ENCODE assay signal across 7 cellular contexts in the genomic region with DNA sequence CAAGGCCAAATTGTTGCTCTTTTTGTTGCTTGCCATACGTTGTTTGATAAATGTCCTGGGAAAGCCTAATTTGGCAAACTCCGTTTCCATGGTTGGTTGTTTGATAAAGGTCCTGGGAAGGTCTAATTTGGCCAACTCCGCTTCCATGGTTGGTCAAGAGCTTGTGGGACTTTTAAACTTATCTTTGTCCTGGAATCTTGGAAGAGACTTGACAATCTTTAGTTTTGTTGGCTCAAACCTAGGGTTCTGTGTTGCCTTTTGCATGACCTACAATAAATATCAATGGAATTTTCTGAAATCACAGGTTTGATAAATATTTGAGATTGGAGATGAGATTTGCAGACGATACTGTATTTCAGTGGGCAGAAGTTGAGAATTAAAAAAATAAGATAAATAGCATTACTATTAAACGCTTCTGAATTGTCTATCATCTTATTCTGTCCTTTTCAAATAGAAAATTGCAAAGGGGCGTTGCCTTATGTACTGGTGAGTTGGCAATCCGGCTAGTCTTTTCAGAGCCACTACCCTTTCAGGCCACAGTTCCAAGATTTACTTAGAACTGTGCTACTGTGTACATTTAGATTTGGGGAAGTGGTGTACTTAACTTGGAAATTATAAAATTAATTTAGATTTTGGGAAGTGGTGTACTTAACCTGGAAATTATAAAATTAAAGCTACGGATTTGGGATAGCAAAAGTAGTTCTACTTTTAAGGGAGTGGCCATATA. TPM values are rescaled to one million over a fixed set of nuclear protein-coding genes. Genes with fewer than 3 reads are reported as not detected.
DNase-seq lines count a peak whose midpoint lies in the region; ATAC-seq and TF ChIP-seq lines count a peak whose summit lies in the region.

No MANE protein-coding gene starts in this region.

- peak overlapping the region; percentile 82 for H3K27ac ChIP-seq in HUES48 (ENCODE audit: low read depth, low read length)

- no peak for ATAC-seq in GM21423 (IDR thresholded peaks at IDR 0.05; ENCODE audit: unreplicated experiment)
- no peak for ATAC-seq in HG02938 (IDR thresholded peaks at IDR 0.05; ENCODE audit: unreplicated experiment)

- intact Hi-C loops in activated CD4-positive, alpha-beta memory T cell treated with anti-CD3 and anti-CD28 coated beads for 36 hours (cut with micrococcal nuclease) = no loop called here

- peaks cover 7% of the 10 kb centered on the region for H3K36me3 Mint-ChIP-seq in activated CD4-positive, alpha-beta memory T cell treated with anti-CD3 and anti-CD28 coated beads for 36 hours

- H3K27me3 Mint-ChIP-seq in activated CD4-positive, alpha-beta memory T cell treated with anti-CD3 and anti-CD28 coated beads for 36 hours = no peaks in the 10 kb centered on the region

- H3K9me3 ChIP-seq in HUES48 (ENCODE audit: control insufficient read depth, insufficient read depth, low read length) = no peaks in the 10 kb centered on the region

- peak overlapping the region; percentile 93 for H3K9ac ChIP-seq in HUES48 (ENCODE audit: low read depth, low read length)

- no peaks in the 10 kb centered on the region; the same call in 1 of the 2 replicates for H3K4me1 ChIP-seq in HUES48 (ENCODE audit: control insufficient read depth, insufficient read depth, low read length)

- DNase-seq in GM12865 (ENCODE audit: low read depth) (peak; percentile 44), glomerular endothelial cell (ENCODE audit: extremely low read depth, low read depth, low spot score) (peak; percentile 29), renal cortical epithelial cell (ENCODE audit: low read depth) (peak; percentile 50)
- DNase-seq in activated CD4-positive, alpha-beta memory T cell treated with anti-CD3 and anti-CD28 coated beads for 36 hours = no peak

- no peaks in the 10 kb centered on the region for H3K27me3 ChIP-seq in HUES48 (ENCODE audit: control insufficient read depth, insufficient read depth, low read length)

- no peaks in the 10 kb centered on the region for H3K9me3 Mint-ChIP-seq in activated CD4-positive, alpha-beta memory T cell treated with anti-CD3 and anti-CD28 coated beads for 36 hours

- peak overlapping the region; percentile 91 for H3K27ac Mint-ChIP-seq in activated CD4-positive, alpha-beta memory T cell treated with anti-CD3 and anti-CD28 coated beads for 36 hours

- H3K4me3 ChIP-seq in GM12865 (ENCODE audit: low read depth, low read length) (peak overlapping the region; percentile 71), HUES48 (ENCODE audit: low read depth, low read length) (peak overlapping the region; percentile 95)

- H3K4me1 Mint-ChIP-seq in activated CD4-positive, alpha-beta memory T cell treated with anti-CD3 and anti-CD28 coated beads for 36 hours (ENCODE audit: low read depth) = peaks cover 34% of the 10 kb centered on the region

- no peak for TF ChIP-seq CTCF in GM12865 (IDR thresholded peaks at IDR 0.05; ENCODE audit: insufficient read depth, low read depth, low read length, missing control alignments)

- peaks cover 15% of the 10 kb centered on the region for H3K36me3 ChIP-seq in HUES48 (ENCODE audit: control insufficient read depth, insufficient read depth, low read length)

- peak overlapping the region; percentile 96 for H3K4me3 Mint-ChIP-seq in activated CD4-positive, alpha-beta memory T cell treated with anti-CD3 and anti-CD28 coated beads for 36 hours

- CTCF ChIA-PET in activated CD4-positive, alpha-beta memory T cell treated with anti-CD3 and anti-CD28 coated beads for 36 hours (lab: Charles Lee) = interaction anchor here (0.5 to 1.7 kb wide), 4 partner anchors 11 to 106 kb away, joined by 3 to 7 read pairs (median 4); no protein-coding TSS in a partner anchor

- POLR2A ChIA-PET in activated CD4-positive, alpha-beta memory T cell treated with anti-CD3 and anti-CD28 coated beads for 36 hours (lab: Charles Lee) = interaction anchor here (1.2 to 4.1 kb wide), 3 partner anchors 28 to 483 kb away, joined by 3 to 23 read pairs (median 7); partner anchors contain the start of genes LEF1 and RPL34

RNA-seq across cellular contexts. Expression of gene OSTC, which starts 0.8 kb away (rescaled TPM):
- 10 to 100 TPM; 74.3 to 76.6 TPM for total RNA-seq in activated CD4-positive, alpha-beta memory T cell treated with anti-CD3 and anti-CD28 coated beads for 36 hours
- 185 and 194 TPM in 2 replicates for total RNA-seq in glomerular endothelial cell
- 138 and 354 TPM in 2 replicates for total RNA-seq in renal cortical epithelial cell

RNA-seq across cellular contexts. Expression of gene RPL34, which starts 30.9 kb away (rescaled TPM):
- 1,000 to 10,000 TPM; 1,653 to 1,658 TPM for total RNA-seq in activated CD4-positive, alpha-beta memory T cell treated with anti-CD3 and anti-CD28 coated beads for 36 hours
- 736 and 1,197 TPM in 2 replicates for total RNA-seq in glomerular endothelial cell
- total RNA-seq in renal cortical epithelial cell = 569 and 817 TPM in 2 replicates
